ENCODE assay signal across 15 cellular contexts in the genomic region with DNA sequence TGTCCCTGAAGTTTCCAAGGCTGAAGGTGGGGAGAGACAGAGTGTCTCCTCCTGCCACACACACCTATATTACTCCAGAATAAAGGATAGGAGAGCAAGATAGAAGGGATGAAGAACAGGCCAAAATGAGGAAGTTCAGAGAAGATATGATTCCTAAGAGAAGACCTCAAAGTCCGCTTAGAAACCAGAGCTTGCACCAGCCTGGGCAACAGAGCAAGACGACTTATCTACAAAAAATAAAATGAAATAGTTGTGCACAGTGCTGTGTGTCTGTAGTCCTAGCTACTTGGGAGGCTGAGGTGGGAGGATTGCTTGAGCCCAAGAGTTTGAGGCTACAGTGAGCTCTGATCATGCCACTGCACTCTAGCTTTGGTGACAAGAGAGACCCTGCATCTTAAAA.
A peak's percentile ranks its signal among the peaks of the same experiment; 100 is the strongest.
DNase-seq lines count a peak whose midpoint lies in the region; ATAC-seq and TF ChIP-seq lines count a peak whose summit lies in the region.
"Had no signal": no experiment of that assay in that cellular context is flagged by ENCODE, and none has a peak within 500 bp of the region (broad histone marks: within the 10 kb centered on the region; RNA-seq: fewer than 3 reads in every experiment).

No MANE protein-coding gene starts in this region.

- peak overlapping the region; percentile 54 for H3K4me2 ChIP-seq in OCI-LY1 (ENCODE audit: low read length)

- no peaks in the 10 kb centered on the region for H3K9me2 ChIP-seq in OCI-LY1 (ENCODE audit: low read depth, low read length)

- ATAC-seq in GM21526 (IDR thresholded peaks at IDR 0.05; ENCODE audit: low FRiP score, unreplicated experiment), result peak; percentile 40
- no peak for ATAC-seq in body of pancreas
- ATAC-seq: left lobe of liver had no signal

- no peaks in the 10 kb centered on the region for H3F3A ChIP-seq in OCI-LY1 (ENCODE audit: insufficient read depth, low read length)

- intact Hi-C loops in body of pancreas (cut with DNase I) (no loop called here), colonic mucosa (cut with DNase I) (no loop called here)

- peak overlapping the region; percentile 45 to 96 (median 73) for H3K27ac Mint-ChIP-seq in CD8-positive, alpha-beta memory T cell
- H3K27ac Mint-ChIP-seq in immature natural killer cell, result peak overlapping the region; percentile 90 to 97 (median 95)

- no peaks in the 10 kb centered on the region for H3K27me3 ChIP-seq in CD8-positive, alpha-beta memory T cell (ENCODE audit: insufficient read depth, low read length, poor library complexity, severe bottlenecking)
- H3K27me3 ChIP-seq in OCI-LY1 (ENCODE audit: insufficient read depth, low read length), result no peaks in the 10 kb centered on the region
- H3K27me3 ChIP-seq in body of pancreas, result no peaks in the 10 kb centered on the region
- no peaks in the 10 kb centered on the region for H3K27me3 ChIP-seq in colonic mucosa
- H3K27me3 ChIP-seq: sigmoid colon, suprapubic skin had no signal

- H3K9me3 Mint-ChIP-seq in CD8-positive, alpha-beta memory T cell, result no peaks in the 10 kb centered on the region
- no peaks in the 10 kb centered on the region for H3K9me3 Mint-ChIP-seq in immature natural killer cell

- DNase-seq in CD8-positive, alpha-beta memory T cell, result no peak
- DNase-seq in immature natural killer cell (no peak), NCI-H345 (lab: John Stamatoyannopoulos, UW) (no peak), COR-L47 (lab: John Stamatoyannopoulos, UW) (no peak), body of pancreas (no peak), colonic mucosa (no peak)
- DNase-seq: NCI-H1436, NCI-H526, Right ventricle myocardium superior, sigmoid colon had no signal

- H3K4me1 ChIP-seq in CD8-positive, alpha-beta memory T cell (ENCODE audit: insufficient read depth, low read length), result peaks cover 55% of the 10 kb centered on the region
- peaks cover 29% of the 10 kb centered on the region for H3K4me1 ChIP-seq in OCI-LY1 (ENCODE audit: insufficient read depth, low read length, severe bottlenecking)
- H3K4me1 ChIP-seq in body of pancreas, result no peaks in the 10 kb centered on the region
- no peaks in the 10 kb centered on the region for H3K4me1 ChIP-seq in colonic mucosa
- H3K4me1 ChIP-seq: sigmoid colon, suprapubic skin had no signal

- peak overlapping the region; percentile 58 to 91 (median 79) for H3K4me3 Mint-ChIP-seq in CD8-positive, alpha-beta memory T cell
- H3K4me3 Mint-ChIP-seq in immature natural killer cell, result peak overlapping the region; percentile 74 to 89 (median 82)

- no peaks in the 10 kb centered on the region for H3K36me3 Mint-ChIP-seq in CD8-positive, alpha-beta memory T cell
- H3K36me3 Mint-ChIP-seq in immature natural killer cell, result peaks cover 0 to 3% (median 0%) of the 10 kb centered on the region in 3 donors

- POLR2A ChIA-PET in CD8-positive, alpha-beta memory T cell (lab: Charles Lee), result interaction anchor here (0.7 to 1.6 kb wide), 2 partner anchors 128 kb away, joined by 3 to 6 read pairs; a partner anchor contains a TSS

- peak overlapping the region; percentile 71 for H3K4me3 ChIP-seq in CD8-positive, alpha-beta memory T cell (ENCODE audit: low read length)
- H3K4me3 ChIP-seq in OCI-LY1 (ENCODE audit: low read depth, low read length, poor library complexity, severe bottlenecking), result peak overlapping the region; percentile 9
- H3K4me3 ChIP-seq in body of pancreas, result no peak overlapping the region
- H3K4me3 ChIP-seq in colonic mucosa, result no peak overlapping the region
- H3K4me3 ChIP-seq: sigmoid colon, suprapubic skin had no signal

- no peaks in the 10 kb centered on the region for H3K9me3 ChIP-seq in CD8-positive, alpha-beta memory T cell (ENCODE audit: low read length)
- H3K9me3 ChIP-seq in OCI-LY1 (ENCODE audit: low read length) (no peaks in the 10 kb centered on the region), body of pancreas (no peaks in the 10 kb centered on the region), colonic mucosa (no peaks in the 10 kb centered on the region)
- H3K9me3 ChIP-seq: sigmoid colon, suprapubic skin had no signal

- WGBS in body of pancreas, 2 donors, result 49 to 51% methylated on average over 2 of the region's 2 CpGs

- no peak overlapping the region for H2AFZ ChIP-seq in OCI-LY1 (ENCODE audit: low read length)

- peaks cover 0 to 2% of the 10 kb centered on the region in 2 donors for H3K27me3 Mint-ChIP-seq in CD8-positive, alpha-beta memory T cell
- peaks cover 0 to 8% (median 6%) of the 10 kb centered on the region in 3 donors for H3K27me3 Mint-ChIP-seq in immature natural killer cell (ENCODE audit: low read depth in 3 of 3)

- no peak for TF ChIP-seq POLR2A in body of pancreas (IDR thresholded peaks at IDR 0.05)

- peaks cover 43 to 54% (median 52%) of the 10 kb centered on the region in 3 donors for H3K4me1 Mint-ChIP-seq in CD8-positive, alpha-beta memory T cell
- peaks cover 54 to 59% of the 10 kb centered on the region in 2 donors for H3K4me1 Mint-ChIP-seq in immature natural killer cell

- H3K9ac ChIP-seq in OCI-LY1 (ENCODE audit: low read length) (no peak overlapping the region; the same call in 1 of the 2 replicates), colonic mucosa (ENCODE audit: low read depth in 2 of 2, low read length in 2 of 2) (no peak overlapping the region)

- no peaks in the 10 kb centered on the region for H3K79me2 ChIP-seq in OCI-LY1 (ENCODE audit: insufficient read depth, low read length)

- TF ChIP-seq CTCF in OCI-LY1 (IDR thresholded peaks at IDR 0.05; ENCODE audit: low read length) (no peak), body of pancreas (IDR thresholded peaks at IDR 0.05) (no peak), colonic mucosa (IDR thresholded peaks at IDR 0.05) (no peak)

- H3K27ac ChIP-seq in CD8-positive, alpha-beta memory T cell (ENCODE audit: low read depth, low read length), result no peak overlapping the region
- peak overlapping the region; percentile 93 for H3K27ac ChIP-seq in OCI-LY1 (ENCODE audit: low read depth, low read length, poor library complexity, severe bottlenecking)
- H3K27ac ChIP-seq in body of pancreas, result no peak overlapping the region
- H3K27ac ChIP-seq in colonic mucosa, result no peak overlapping the region
- H3K27ac ChIP-seq: epithelial cell of prostate, sigmoid colon, suprapubic skin had no signal

- no peaks in the 10 kb centered on the region for H3K36me3 ChIP-seq in CD8-positive, alpha-beta memory T cell (ENCODE audit: insufficient read depth, low read length)
- H3K36me3 ChIP-seq in OCI-LY1 (ENCODE audit: insufficient read depth, low read length) (no peaks in the 10 kb centered on the region), body of pancreas (replicated peaks in 1 of 2; ENCODE audit: insufficient read depth in 1 of 2, low read depth in 2 of 2) (no peaks in the 10 kb centered on the region), colonic mucosa (no peaks in the 10 kb centered on the region)
- H3K36me3 ChIP-seq: sigmoid colon, suprapubic skin had no signal

- CTCF ChIA-PET in CD8-positive, alpha-beta memory T cell (lab: Charles Lee), result interaction anchor here (1.1 to 3.4 kb wide), 5 partner anchors 10 to 127 kb away, joined by 3 to 26 read pairs (median 3); a partner anchor contains a TSS

- no peaks in the 10 kb centered on the region for H4K20me1 ChIP-seq in OCI-LY1 (ENCODE audit: insufficient read depth, low read length)

Comparison
In these comparisons a context has a peak if more than half of its experiments do, and no peak if none do; other contexts are left out.
1. H3K4me3 ChIP-seq: peak in CD8-positive, alpha-beta memory T cell (single experiment) and OCI-LY1 (single experiment); none in body of pancreas (0 of 2) and colonic mucosa (single experiment).